2 cellular contexts compared by ENCODE assay signal in genomic region chr10:35368485-35369048, GRCh38.
TF ChIP-seq lines count a peak whose summit lies in the region.

No MANE protein-coding gene starts in this region.

TF ChIP-seq in GM23338, 12 proteins besides CTCF, POLR2A, EP300 and RAD21 (continued from another document):
- TF ChIP-seq REST (IDR thresholded peaks at IDR 0.05; ENCODE audit: unreplicated experiment) (no peak), STAT1 (IDR thresholded peaks at IDR 0.05; ENCODE audit: unreplicated experiment) (no peak), ZNF114 (CRISPR knock-in tag; IDR thresholded peaks at IDR 0.05) (no peak), ZNF331 (CRISPR knock-in tag; IDR thresholded peaks at IDR 0.05; ENCODE audit: low read depth) (no peak), POLR2AphosphoS5 (IDR thresholded peaks at IDR 0.05; ENCODE audit: low read depth) (no peak), ZNF462 (CRISPR knock-in tag; IDR thresholded peaks at IDR 0.05) (no peak), EZH2phosphoT487 (IDR thresholded peaks at IDR 0.05; ENCODE audit: unreplicated experiment) (no peak)

TF ChIP-seq in WTC11, 78 proteins besides CTCF, POLR2A, EP300 and RAD21 (continued from another document):
- TF ChIP-seq PREB (CRISPR knock-in tag; IDR thresholded peaks at IDR 0.05; ENCODE audit: borderline replicate concordance) (no peak), ZNF512 (CRISPR knock-in tag; IDR thresholded peaks at IDR 0.05; ENCODE audit: borderline replicate concordance) (no peak), ZNF121 (CRISPR knock-in tag; IDR thresholded peaks at IDR 0.05) (no peak), JUN (CRISPR knock-in tag; IDR thresholded peaks at IDR 0.05) (no peak), MAX (CRISPR knock-in tag; IDR thresholded peaks at IDR 0.05) (no peak), NR3C1 (CRISPR knock-in tag; conservative IDR thresholded peaks at IDR 0.05; ENCODE audit: low read depth) (no peak), AR (CRISPR knock-in tag; IDR thresholded peaks at IDR 0.05) (no peak), USF1 (CRISPR knock-in tag; IDR thresholded peaks at IDR 0.05) (no peak), STAT6 (CRISPR knock-in tag; conservative IDR thresholded peaks at IDR 0.05; ENCODE audit: low read depth) (no peak), ESRRA (CRISPR knock-in tag; IDR thresholded peaks at IDR 0.05; ENCODE audit: borderline replicate concordance) (no peak), E2F4 (CRISPR knock-in tag; IDR thresholded peaks at IDR 0.05; ENCODE audit: borderline replicate concordance, low read depth) (no peak), SP1 (CRISPR knock-in tag; conservative IDR thresholded peaks at IDR 0.05) (no peak), FOXP4 (CRISPR knock-in tag; IDR thresholded peaks at IDR 0.05) (no peak), AFF4 (CRISPR knock-in tag; IDR thresholded peaks at IDR 0.05; ENCODE audit: borderline replicate concordance) (no peak), NFATC4 (CRISPR knock-in tag; IDR thresholded peaks at IDR 0.05) (no peak)
TF ChIP-seq in WTC11: peak in this region for 0.
